ENCODE assay signal across 1 cellular context in the genomic region with DNA sequence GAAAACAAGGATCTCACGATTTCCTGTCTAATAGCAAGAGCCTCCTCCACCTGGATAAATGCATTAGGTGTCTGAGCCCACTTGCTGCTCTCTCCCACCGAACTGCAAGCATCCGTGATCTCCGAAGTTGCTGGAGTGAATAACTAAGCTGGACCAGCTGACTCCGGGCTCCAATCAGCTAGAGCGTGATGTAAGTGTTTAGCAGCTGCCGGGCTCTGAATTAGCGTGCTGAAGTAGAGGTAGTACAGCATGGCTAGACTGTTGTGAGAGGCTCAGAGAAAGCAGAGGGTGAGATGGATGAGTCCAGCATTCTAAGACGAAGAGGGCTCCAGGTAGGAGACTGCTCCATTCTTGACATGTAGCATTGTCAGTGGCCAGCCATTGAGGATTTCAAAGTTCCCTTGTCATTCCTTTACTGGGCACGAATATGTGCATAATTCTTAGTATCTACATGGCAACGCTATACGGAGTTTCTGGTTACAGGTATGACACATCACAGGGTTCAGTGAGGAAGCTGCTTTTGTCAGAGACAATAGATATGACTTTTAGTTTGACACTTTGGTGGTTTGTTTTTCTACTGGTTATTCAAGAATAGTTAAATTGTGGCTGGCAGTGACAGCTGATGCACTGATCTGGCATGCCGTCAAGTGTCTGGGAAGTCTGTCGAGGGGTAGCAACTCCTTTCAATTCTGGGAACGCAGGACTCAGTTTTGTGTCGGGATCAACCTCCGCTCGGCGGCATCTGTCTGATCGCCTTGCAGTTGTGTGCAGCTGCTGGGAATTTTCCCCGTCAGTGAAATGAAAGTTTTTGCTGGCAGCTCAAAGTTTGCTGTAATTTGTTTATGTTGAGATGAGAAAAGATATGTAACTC.
TF ChIP-seq lines count a peak whose summit lies in the region.

No MANE protein-coding gene starts in this region.

TF ChIP-seq in GM23338, 12 proteins besides CTCF, POLR2A, EP300 and RAD21 (continued from another document):
- TF ChIP-seq, protein P1, sequence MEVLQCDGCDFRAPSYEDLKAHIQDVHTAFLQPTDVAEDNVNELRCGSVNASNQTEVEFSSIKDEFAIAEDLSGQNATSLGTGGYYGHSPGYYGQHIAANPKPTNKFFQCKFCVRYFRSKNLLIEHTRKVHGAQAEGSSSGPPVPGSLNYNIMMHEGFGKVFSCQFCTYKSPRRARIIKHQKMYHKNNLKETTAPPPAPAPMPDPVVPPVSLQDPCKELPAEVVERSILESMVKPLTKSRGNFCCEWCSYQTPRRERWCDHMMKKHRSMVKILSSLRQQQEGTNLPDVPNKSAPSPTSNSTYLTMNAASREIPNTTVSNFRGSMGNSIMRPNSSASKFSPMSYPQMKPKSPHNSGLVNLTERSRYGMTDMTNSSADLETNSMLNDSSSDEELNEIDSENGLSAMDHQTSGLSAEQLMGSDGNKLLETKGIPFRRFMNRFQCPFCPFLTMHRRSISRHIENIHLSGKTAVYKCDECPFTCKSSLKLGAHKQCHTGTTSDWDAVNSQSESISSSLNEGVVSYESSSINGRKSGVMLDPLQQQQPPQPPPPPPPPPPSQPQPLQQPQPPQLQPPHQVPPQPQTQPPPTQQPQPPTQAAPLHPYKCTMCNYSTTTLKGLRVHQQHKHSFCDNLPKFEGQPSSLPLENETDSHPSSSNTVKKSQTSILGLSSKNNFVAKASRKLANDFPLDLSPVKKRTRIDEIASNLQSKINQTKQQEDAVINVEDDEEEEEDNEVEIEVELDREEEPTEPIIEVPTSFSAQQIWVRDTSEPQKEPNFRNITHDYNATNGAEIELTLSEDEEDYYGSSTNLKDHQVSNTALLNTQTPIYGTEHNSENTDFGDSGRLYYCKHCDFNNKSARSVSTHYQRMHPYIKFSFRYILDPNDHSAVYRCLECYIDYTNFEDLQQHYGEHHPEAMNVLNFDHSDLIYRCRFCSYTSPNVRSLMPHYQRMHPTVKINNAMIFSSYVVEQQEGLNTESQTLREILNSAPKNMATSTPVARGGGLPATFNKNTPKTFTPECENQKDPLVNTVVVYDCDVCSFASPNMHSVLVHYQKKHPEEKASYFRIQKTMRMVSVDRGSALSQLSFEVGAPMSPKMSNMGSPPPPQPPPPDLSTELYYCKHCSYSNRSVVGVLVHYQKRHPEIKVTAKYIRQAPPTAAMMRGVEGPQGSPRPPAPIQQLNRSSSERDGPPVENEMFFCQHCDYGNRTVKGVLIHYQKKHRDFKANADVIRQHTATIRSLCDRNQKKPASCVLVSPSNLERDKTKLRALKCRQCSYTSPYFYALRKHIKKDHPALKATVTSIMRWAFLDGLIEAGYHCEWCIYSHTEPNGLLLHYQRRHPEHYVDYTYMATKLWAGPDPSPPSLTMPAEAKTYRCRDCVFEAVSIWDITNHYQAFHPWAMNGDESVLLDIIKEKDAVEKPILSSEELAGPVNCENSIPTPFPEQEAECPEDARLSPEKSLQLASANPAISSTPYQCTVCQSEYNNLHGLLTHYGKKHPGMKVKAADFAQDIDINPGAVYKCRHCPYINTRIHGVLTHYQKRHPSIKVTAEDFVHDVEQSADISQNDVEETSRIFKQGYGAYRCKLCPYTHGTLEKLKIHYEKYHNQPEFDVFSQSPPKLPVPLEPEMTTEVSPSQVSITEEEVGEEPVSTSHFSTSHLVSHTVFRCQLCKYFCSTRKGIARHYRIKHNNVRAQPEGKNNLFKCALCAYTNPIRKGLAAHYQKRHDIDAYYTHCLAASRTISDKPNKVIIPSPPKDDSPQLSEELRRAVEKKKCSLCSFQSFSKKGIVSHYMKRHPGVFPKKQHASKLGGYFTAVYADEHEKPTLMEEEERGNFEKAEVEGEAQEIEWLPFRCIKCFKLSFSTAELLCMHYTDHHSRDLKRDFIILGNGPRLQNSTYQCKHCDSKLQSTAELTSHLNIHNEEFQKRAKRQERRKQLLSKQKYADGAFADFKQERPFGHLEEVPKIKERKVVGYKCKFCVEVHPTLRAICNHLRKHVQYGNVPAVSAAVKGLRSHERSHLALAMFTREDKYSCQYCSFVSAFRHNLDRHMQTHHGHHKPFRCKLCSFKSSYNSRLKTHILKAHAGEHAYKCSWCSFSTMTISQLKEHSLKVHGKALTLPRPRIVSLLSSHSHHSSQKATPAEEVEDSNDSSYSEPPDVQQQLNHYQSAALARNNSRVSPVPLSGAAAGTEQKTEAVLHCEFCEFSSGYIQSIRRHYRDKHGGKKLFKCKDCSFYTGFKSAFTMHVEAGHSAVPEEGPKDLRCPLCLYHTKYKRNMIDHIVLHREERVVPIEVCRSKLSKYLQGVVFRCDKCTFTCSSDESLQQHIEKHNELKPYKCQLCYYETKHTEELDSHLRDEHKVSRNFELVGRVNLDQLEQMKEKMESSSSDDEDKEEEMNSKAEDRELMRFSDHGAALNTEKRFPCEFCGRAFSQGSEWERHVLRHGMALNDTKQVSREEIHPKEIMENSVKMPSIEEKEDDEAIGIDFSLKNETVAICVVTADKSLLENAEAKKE (CRISPR knock-in tag; IDR thresholded peaks at IDR 0.05), result no peak
